11 cellular contexts compared by ENCODE assay signal in genomic region chr12:91877461-91878230, GRCh38.
DNase-seq lines count a peak whose midpoint lies in the region; ATAC-seq, FAIRE-seq and TF ChIP-seq lines count a peak whose summit lies in the region.
"Had no signal": no experiment of that assay in that cellular context is flagged by ENCODE, and none has a peak within 500 bp of the region (broad histone marks: within the 10 kb centered on the region; RNA-seq: fewer than 3 reads in every experiment).

No MANE protein-coding gene starts in this region.

- in situ Hi-C loops in HepG2 (cut with HindIII; ENCODE audit: extremely low pct_ligation_motif_present, low pct_unique_long_range_greater_than_20kb): no loop called here

- no peak overlapping the region for H2AFZ ChIP-seq in HepG2 (ENCODE audit: low read length)

- no peaks in the 10 kb centered on the region for H3K79me2 ChIP-seq in HepG2 (ENCODE audit: insufficient read depth, low read length)

- TF ChIP-seq RAD21 in liver (IDR thresholded peaks at IDR 0.05) (no peak), HepG2 (CRISPR knock-in tag; IDR thresholded peaks at IDR 0.05) (no peak)

- no peak for ATAC-seq in HepG2
- peak; percentile 36 for ATAC-seq in memory B cell (ENCODE audit: low read depth)
- no peak for ATAC-seq in upper lobe of left lung (ENCODE audit: low FRiP score in 2 of 2)
- ATAC-seq: SK-N-SH treated with all-trans-retinoic acid at 6 μM for 48 hours had no signal

- H3K9me3 ChIP-seq in liver (ENCODE audit: control insufficient read depth in 4 of 4, low read length in 3 of 4) (no peaks in the 10 kb centered on the region), HepG2 (ENCODE audit: low read length) (no peaks in the 10 kb centered on the region), upper lobe of left lung (no peaks in the 10 kb centered on the region)
- H3K9me3 ChIP-seq: heart right ventricle had no signal

- H3K36me3 Mint-ChIP-seq in memory B cell: no peaks in the 10 kb centered on the region

- H3K4me1 Mint-ChIP-seq in memory B cell: peaks cover 21% of the 10 kb centered on the region

- DNase-seq in HepG2 (ENCODE audit: low spot score): no peak
- DNase-seq in activated T-cell treated with anti-CD3 and anti-CD28 coated beads for 4 hours: peak; percentile 31
- DNase-seq in memory B cell (ENCODE audit: low spot score in 2 of 2): peak in 1 of 2 donors; percentile 5
- DNase-seq in upper lobe of left lung: no peak
- DNase-seq in ureter (ENCODE audit: low spot score): no peak
- no peak for DNase-seq in NCI-H2171 (lab: John Stamatoyannopoulos, UW)
- DNase-seq in glomerular visceral epithelial cell (ENCODE audit: extremely low spot score): no peak
- DNase-seq: heart right ventricle, NCI-H1105 had no signal

- 42% methylated on average over 5 of the region's 5 CpGs for WGBS in liver
- 31% methylated on average over 5 of the region's 5 CpGs for WGBS in HepG2 (ENCODE audit: low lambda C conversion rate)
- WGBS in upper lobe of left lung, 2 donors: 73 to 80% methylated on average over 5 of the region's 5 CpGs

- BruUV-seq in HepG2 (replicated peaks; lab: Mats Ljungman, UMichigan): no TSS peak

- H4K20me1 ChIP-seq in HepG2 (ENCODE audit: insufficient read depth, low read length): no peaks in the 10 kb centered on the region

- TF ChIP-seq CTCF in liver (IDR thresholded peaks at IDR 0.05; ENCODE audit: low read depth, low read length, missing input control) (no peak), HepG2 (CRISPR knock-in tag; IDR thresholded peaks at IDR 0.05) (no peak), upper lobe of left lung (IDR thresholded peaks at IDR 0.05) (no peak)

- no peak overlapping the region for H3K4me3 Mint-ChIP-seq in memory B cell

- H3K36me3 ChIP-seq in liver (ENCODE audit: control insufficient read depth in 4 of 4, insufficient read depth in 3 of 4, low read depth in 1 of 4, low read length in 3 of 4) (no peaks in the 10 kb centered on the region), HepG2 (replicated peaks in 1 of 2; ENCODE audit: control insufficient read depth in 1 of 2, insufficient read depth in 2 of 2, low read length in 2 of 2) (no peaks in the 10 kb centered on the region), upper lobe of left lung (no peaks in the 10 kb centered on the region)
- H3K36me3 ChIP-seq: heart right ventricle had no signal

- POLR2A ChIA-PET in HepG2 (lab: Yijun Ruan, JAX): no interaction called here

- TF ChIP-seq EP300 in HepG2 (IDR thresholded peaks at IDR 0.05; ENCODE audit: low read depth in 2 of 2, low read length in 2 of 2) (no peak), HepG2 (CRISPR knock-in tag; IDR thresholded peaks at IDR 0.05; ENCODE audit: borderline replicate concordance) (no peak), upper lobe of left lung (IDR thresholded peaks at IDR 0.05) (no peak)

- no peaks in the 10 kb centered on the region for H3K9me3 Mint-ChIP-seq in memory B cell

- no peaks in the 10 kb centered on the region for H3K27me3 ChIP-seq in liver (ENCODE audit: control insufficient read depth in 4 of 4, insufficient read depth in 4 of 4, low read length in 3 of 4)
- H3K27me3 ChIP-seq in HepG2 (ENCODE audit: control insufficient read depth in 1 of 2, insufficient read depth in 2 of 2, low read length in 2 of 2): no peaks in the 10 kb centered on the region; a peak in 1 of 5 replicates
- H3K27me3 ChIP-seq in upper lobe of left lung: no peaks in the 10 kb centered on the region
- H3K27me3 ChIP-seq: heart right ventricle had no signal

- CTCF ChIA-PET in HepG2 (lab: Yijun Ruan, JAX; ENCODE audit: low intra/inter-chr PET ratio, low total read pairs): no interaction called here

- H3K27ac ChIP-seq in liver (ENCODE audit: low read depth in 1 of 2, low read length in 2 of 2) (peak overlapping the region in 1 of 2 donors; percentile 8), HepG2 (ENCODE audit: extremely low read length, insufficient read depth, low read length) (no peak overlapping the region), upper lobe of left lung (peak overlapping the region in 3 of 4 donors; percentile 18 to 80 (median 46))

- TF ChIP-seq POLR2A in HepG2 (IDR thresholded peaks at IDR 0.05; ENCODE audit: insufficient read depth in 1 of 2, low read depth in 2 of 2, low read length in 2 of 2) (no peak), upper lobe of left lung (IDR thresholded peaks at IDR 0.05) (no peak)

- intact Hi-C loops in HepG2 (cut with micrococcal nuclease; ENCODE audit: unreplicated experiment): no loop called here

- no peaks in the 10 kb centered on the region for H3K27me3 Mint-ChIP-seq in memory B cell

- H3K4me3 ChIP-seq in liver (ENCODE audit: low read depth in 1 of 3, low read length in 3 of 3) (no peak overlapping the region), HepG2 (replicated peaks in 1 of 3; ENCODE audit: insufficient read depth in 1 of 3, low read depth in 2 of 3, low read length in 3 of 3) (no peak overlapping the region), upper lobe of left lung (no peak overlapping the region)
- H3K4me3 ChIP-seq: heart right ventricle had no signal

- H3K9ac ChIP-seq in liver (ENCODE audit: low read depth in 1 of 2, low read length in 2 of 2) (peak overlapping the region in 1 of 2 donors; percentile 14), HepG2 (ENCODE audit: insufficient read depth, low read depth, low read length) (no peak overlapping the region)

- H3K4me1 ChIP-seq in liver (ENCODE audit: control insufficient read depth in 4 of 4, insufficient read depth in 4 of 4, low read length in 3 of 4) (peaks cover 6 to 10% (median 9%) of the 10 kb centered on the region in 4 donors), HepG2 (ENCODE audit: insufficient read depth, low read length) (no peaks in the 10 kb centered on the region), upper lobe of left lung (peaks cover 0 to 9% (median 6%) of the 10 kb centered on the region in 4 donors)

- H3K4me2 ChIP-seq in HepG2 (ENCODE audit: low read depth, low read length): no peak overlapping the region

- no peak for FAIRE-seq in HepG2 (lab: Jason Lieb, UNC)

- peak overlapping the region; percentile 81 for H3K27ac Mint-ChIP-seq in memory B cell

TF ChIP-seq in liver, 16 proteins besides CTCF, POLR2A, EP300 and RAD21:
- TF ChIP-seq FOXA2 (IDR thresholded peaks at IDR 0.05): no peak
- peak; percentile 61 to 68 for TF ChIP-seq HNF4A (conservative IDR thresholded peaks at IDR 0.05)
- peak in 1 of 2 donors; percentile 18 for TF ChIP-seq JUND (IDR thresholded peaks at IDR 0.05)
- no peak for TF ChIP-seq ZBTB33 (IDR thresholded peaks at IDR 0.05)
- TF ChIP-seq NR2F2 (IDR thresholded peaks at IDR 0.05): no peak
- TF ChIP-seq HNF4G (IDR thresholded peaks at IDR 0.05): peak; percentile 11
- no peak for TF ChIP-seq MAX (IDR thresholded peaks at IDR 0.05)
- TF ChIP-seq RXRA (IDR thresholded peaks at IDR 0.05): peak in 1 of 2 donors; percentile 24

TF ChIP-seq in HepG2, 621 proteins besides CTCF, POLR2A, EP300 and RAD21:
- TF ChIP-seq KMT2A (CRISPR knock-in tag; IDR thresholded peaks at IDR 0.05) (no peak), ZNF143 (CRISPR knock-in tag; IDR thresholded peaks at IDR 0.05) (no peak), TFAP4 (IDR thresholded peaks at IDR 0.05; ENCODE audit: borderline replicate concordance, low read depth) (no peak), RNF219 (CRISPR knock-in tag; IDR thresholded peaks at IDR 0.05) (no peak), POLR2AphosphoS2 (IDR thresholded peaks at IDR 0.05; ENCODE audit: low read depth, low read length) (no peak), PHF8 (CRISPR knock-in tag; IDR thresholded peaks at IDR 0.05) (no peak), NFE2 (CRISPR knock-in tag; IDR thresholded peaks at IDR 0.05) (no peak)
